In genomic region chr19:11597202-11598102, GRCh38 we compare ENCODE assay signal across 8 cellular contexts. TPM values are rescaled to one million over a fixed set of nuclear protein-coding genes. Genes with fewer than 3 reads are reported as not detected.
DNase-seq lines count a peak whose midpoint lies in the region; ATAC-seq and TF ChIP-seq lines count a peak whose summit lies in the region.

ZNF627 (plus strand) TSS chr19:11597483; CDS start chr19:11597628, 145 bp downstream.

- H3K4me2 ChIP-seq in GM23338 = peak within 1 kb of the TSS; percentile 84

- peaks cover under 1% of the 10 kb centered on the region; the same call in 2 of the 3 replicates for H3K9me3 Mint-ChIP-seq in GM23338
- no peaks in the 10 kb centered on the region for H3K9me3 Mint-ChIP-seq in natural killer cell treated with Interleukin-12 subunit alpha and Interleukin-12 subunit beta and Interleukin-15 and Interleukin-18, amount 100 ng/mL, for 72 hours

- ATAC-seq in GM23338 = peak; percentile 98
- ATAC-seq in natural killer cell treated with Interleukin-12 subunit alpha and Interleukin-12 subunit beta and Interleukin-15 and Interleukin-18, amount 100 ng/mL, for 72 hours = peak; percentile 100
- peak; percentile 100 for ATAC-seq in stimulated activated naive CD8-positive, alpha-beta T cell treated with anti-CD3 and anti-CD28 coated beads, Interleukin-15, Interleukin-2, amounts not matched to agents 100 U/mL and 50 U/mL, for 24 hours

- H3K79me2 ChIP-seq in GM23338 (replicated peaks; ENCODE audit: insufficient read depth) = peaks cover 49% of the 10 kb centered on the region

- H3K4me3 ChIP-seq in GM23338 (peak within 1 kb of the TSS; percentile 97), fibroblast of pulmonary artery (replicated peaks; ENCODE audit: low read depth, low read length) (peak within 1 kb of the TSS; percentile 94)

- peaks cover 15% of the 10 kb centered on the region for H3K4me1 Mint-ChIP-seq in GM23338
- H3K4me1 Mint-ChIP-seq in natural killer cell treated with Interleukin-12 subunit alpha and Interleukin-12 subunit beta and Interleukin-15 and Interleukin-18, amount 100 ng/mL, for 72 hours (ENCODE audit: low read depth in 2 of 2) = peaks cover 15 to 20% of the 10 kb centered on the region in 2 donors

- peaks cover 4% of the 10 kb centered on the region for H3K27me3 Mint-ChIP-seq in GM23338 (ENCODE audit: insufficient read depth, low read depth, poor library complexity)
- H3K27me3 Mint-ChIP-seq in natural killer cell treated with Interleukin-12 subunit alpha and Interleukin-12 subunit beta and Interleukin-15 and Interleukin-18, amount 100 ng/mL, for 72 hours = no peaks in the 10 kb centered on the region

- TF ChIP-seq CTCF in GM23338 (conservative IDR thresholded peaks at IDR 0.05; ENCODE audit: low read depth in 2 of 2) (peak; percentile 17; a peak in 3 of 4 replicates), fibroblast of pulmonary artery (IDR thresholded peaks at IDR 0.05; ENCODE audit: low read length, missing control alignments) (peak; percentile 4)

- peak within 1 kb of the TSS; percentile 98 for H3K27ac Mint-ChIP-seq in GM23338
- H3K27ac Mint-ChIP-seq in natural killer cell treated with Interleukin-12 subunit alpha and Interleukin-12 subunit beta and Interleukin-15 and Interleukin-18, amount 100 ng/mL, for 72 hours = peak within 1 kb of the TSS; percentile 64 to 78

- H3K36me3 ChIP-seq in GM23338 (ENCODE audit: insufficient read depth) = peaks cover 9% of the 10 kb centered on the region

- peaks cover 43% of the 10 kb centered on the region for H3K36me3 Mint-ChIP-seq in GM23338 (ENCODE audit: low read depth)
- H3K36me3 Mint-ChIP-seq in natural killer cell treated with Interleukin-12 subunit alpha and Interleukin-12 subunit beta and Interleukin-15 and Interleukin-18, amount 100 ng/mL, for 72 hours = no peaks in the 10 kb centered on the region

- H3K27me3 ChIP-seq in GM23338 (ENCODE audit: insufficient read depth) = no peaks in the 10 kb centered on the region

- H3F3A ChIP-seq in GM23338 (replicated peaks; ENCODE audit: low read depth) = no peaks in the 10 kb centered on the region; the same call in 1 of the 2 replicates

- H3K4me1 ChIP-seq in GM23338 (ENCODE audit: insufficient read depth) = peaks cover 10% of the 10 kb centered on the region

- peak within 1 kb of the TSS; percentile 44; the same call in 1 of the 2 replicates for H2AFZ ChIP-seq in GM23338

- peak within 1 kb of the TSS; percentile 91 for H3K27ac ChIP-seq in GM23338 (ENCODE audit: low read depth)

- peak; percentile 99 for DNase-seq in EL
- peak; percentile 100 for DNase-seq in GM23338 (ENCODE audit: low spot score)
- peak; percentile 98 for DNase-seq in LHCN-M2 (ENCODE audit: low read depth)
- DNase-seq in RPMI8226 = peak; percentile 99
- peak; percentile 95 for DNase-seq in activated T-helper 9 cell treated with anti-CD3 and anti-CD28 coated beads, Interleukin-2, amount 50 U/mL, for 16 hours (ENCODE audit: low read depth)
- peak; percentile 98 for DNase-seq in fibroblast of pulmonary artery (ENCODE audit: low read depth)
- DNase-seq in natural killer cell treated with Interleukin-12 subunit alpha and Interleukin-12 subunit beta and Interleukin-15 and Interleukin-18, amount 100 ng/mL, for 72 hours (ENCODE audit: low spot score) = peak; percentile 98
- peak; percentile 99 for DNase-seq in stimulated activated naive CD8-positive, alpha-beta T cell treated with anti-CD3 and anti-CD28 coated beads, Interleukin-15, Interleukin-2, amounts not matched to agents 100 U/mL and 50 U/mL, for 24 hours

- H3K4me3 Mint-ChIP-seq in GM23338 = peak within 1 kb of the TSS; percentile 97
- peak within 1 kb of the TSS; percentile 91 for H3K4me3 Mint-ChIP-seq in natural killer cell treated with Interleukin-12 subunit alpha and Interleukin-12 subunit beta and Interleukin-15 and Interleukin-18, amount 100 ng/mL, for 72 hours

- no peaks in the 10 kb centered on the region for H3K9me2 ChIP-seq in GM23338 (ENCODE audit: insufficient read depth)

- peaks cover 20% of the 10 kb centered on the region for H4K20me1 ChIP-seq in GM23338 (replicated peaks; ENCODE audit: insufficient read depth)

TF ChIP-seq in GM23338, 12 proteins besides CTCF, POLR2A, EP300 and RAD21:
- peak; percentile 85 for TF ChIP-seq CREB1 (CRISPR knock-in tag; IDR thresholded peaks at IDR 0.05; ENCODE audit: low read depth)
- no peak for TF ChIP-seq JUNB (IDR thresholded peaks at IDR 0.05; ENCODE audit: unreplicated experiment)
- TF ChIP-seq EZH2phosphoT487 (IDR thresholded peaks at IDR 0.05; ENCODE audit: unreplicated experiment) = no peak
- no peak for TF ChIP-seq NANOG (IDR thresholded peaks at IDR 0.05; ENCODE audit: borderline replicate concordance)
- TF ChIP-seq EZH2 (IDR thresholded peaks at IDR 0.05; ENCODE audit: low read depth, unreplicated experiment) = no peak
- peak; percentile 99 for TF ChIP-seq POLR2AphosphoS5 (IDR thresholded peaks at IDR 0.05; ENCODE audit: low read depth)
- TF ChIP-seq, protein P1, sequence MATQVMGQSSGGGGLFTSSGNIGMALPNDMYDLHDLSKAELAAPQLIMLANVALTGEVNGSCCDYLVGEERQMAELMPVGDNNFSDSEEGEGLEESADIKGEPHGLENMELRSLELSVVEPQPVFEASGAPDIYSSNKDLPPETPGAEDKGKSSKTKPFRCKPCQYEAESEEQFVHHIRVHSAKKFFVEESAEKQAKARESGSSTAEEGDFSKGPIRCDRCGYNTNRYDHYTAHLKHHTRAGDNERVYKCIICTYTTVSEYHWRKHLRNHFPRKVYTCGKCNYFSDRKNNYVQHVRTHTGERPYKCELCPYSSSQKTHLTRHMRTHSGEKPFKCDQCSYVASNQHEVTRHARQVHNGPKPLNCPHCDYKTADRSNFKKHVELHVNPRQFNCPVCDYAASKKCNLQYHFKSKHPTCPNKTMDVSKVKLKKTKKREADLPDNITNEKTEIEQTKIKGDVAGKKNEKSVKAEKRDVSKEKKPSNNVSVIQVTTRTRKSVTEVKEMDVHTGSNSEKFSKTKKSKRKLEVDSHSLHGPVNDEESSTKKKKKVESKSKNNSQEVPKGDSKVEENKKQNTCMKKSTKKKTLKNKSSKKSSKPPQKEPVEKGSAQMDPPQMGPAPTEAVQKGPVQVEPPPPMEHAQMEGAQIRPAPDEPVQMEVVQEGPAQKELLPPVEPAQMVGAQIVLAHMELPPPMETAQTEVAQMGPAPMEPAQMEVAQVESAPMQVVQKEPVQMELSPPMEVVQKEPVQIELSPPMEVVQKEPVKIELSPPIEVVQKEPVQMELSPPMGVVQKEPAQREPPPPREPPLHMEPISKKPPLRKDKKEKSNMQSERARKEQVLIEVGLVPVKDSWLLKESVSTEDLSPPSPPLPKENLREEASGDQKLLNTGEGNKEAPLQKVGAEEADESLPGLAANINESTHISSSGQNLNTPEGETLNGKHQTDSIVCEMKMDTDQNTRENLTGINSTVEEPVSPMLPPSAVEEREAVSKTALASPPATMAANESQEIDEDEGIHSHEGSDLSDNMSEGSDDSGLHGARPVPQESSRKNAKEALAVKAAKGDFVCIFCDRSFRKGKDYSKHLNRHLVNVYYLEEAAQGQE (IDR thresholded peaks at IDR 0.05; ENCODE audit: unreplicated experiment) = peak; percentile 26

RNA-seq across cellular contexts. Expression of gene ZNF627, which starts in this region (rescaled TPM):
- 12.9 and 15.4 TPM in 2 replicates for total RNA-seq in GM23338 (2014; rRNA removed; shearing (Covaris generic))
- polyA plus RNA-seq in GM23338 (2016; fragmentation: Nextera tagmentation; extraction: Ambion mirVana) = 7.7 and 9.0 TPM in 2 replicates
- total RNA-seq in LHCN-M2 (2014; rRNA removed) = 18.8 and 19.2 TPM in 2 replicates
- 5.8 TPM for polyA plus RNA-seq in LHCN-M2 (2012)
- 1 to 10 TPM; 5.1 to 6.8 TPM for total RNA-seq in natural killer cell treated with Interleukin-12 subunit alpha and Interleukin-12 subunit beta and Interleukin-15 and Interleukin-18, amount 100 ng/mL, for 72 hours

Comparison
In these comparisons a context has a peak if more than half of its experiments do, and no peak if none do; other contexts are left out.
1. Peak in every context shown above with its lines: DNase-seq, ATAC-seq, H3K4me3 ChIP-seq and H3K27ac ChIP-seq.